Comparison of ENCODE assay signal across 12 cellular contexts in genomic region chr15:93477721-93478120, GRCh38.
"Had no signal": no experiment of that assay in that cellular context is flagged by ENCODE, and none has a peak within 500 bp of the region (broad histone marks: within the 10 kb centered on the region; RNA-seq: fewer than 3 reads in every experiment).

No MANE protein-coding gene starts in this region.

- H3K36me3 ChIP-seq: gastrocnemius medialis, tibial artery, uterus had no signal

- DNase-seq: activated B cell treated with CpG ODN at 0.5 μM for 24 hours; activated CD4-positive, alpha-beta memory T cell treated with anti-CD3 and anti-CD28 coated beads for 36 hours; activated CD4-positive, alpha-beta T cell treated with anti-CD3 and anti-CD28 coated beads for 4 hours; activated T-cell treated with anti-CD3 and anti-CD28 coated beads for 4 hours; caudate nucleus; effector memory CD8-positive, alpha-beta T cell; gastrocnemius medialis; head of caudate nucleus; naive thymus-derived CD8-positive, alpha-beta T cell; stimulated activated naive CD4-positive, alpha-beta T cell; tibial artery; uterus had no signal

- H3K4me3 ChIP-seq: gastrocnemius medialis, tibial artery, uterus had no signal

- H3K9me3 ChIP-seq: gastrocnemius medialis, tibial artery, uterus had no signal

- H3K27ac ChIP-seq: gastrocnemius medialis, tibial artery, uterus had no signal

- ATAC-seq: effector memory CD8-positive, alpha-beta T cell; gastrocnemius medialis; naive thymus-derived CD8-positive, alpha-beta T cell had no signal

- H3K4me1 ChIP-seq: tibial artery, uterus had no signal

- H3K27me3 ChIP-seq: gastrocnemius medialis, tibial artery, uterus had no signal
